In the genomic region with DNA sequence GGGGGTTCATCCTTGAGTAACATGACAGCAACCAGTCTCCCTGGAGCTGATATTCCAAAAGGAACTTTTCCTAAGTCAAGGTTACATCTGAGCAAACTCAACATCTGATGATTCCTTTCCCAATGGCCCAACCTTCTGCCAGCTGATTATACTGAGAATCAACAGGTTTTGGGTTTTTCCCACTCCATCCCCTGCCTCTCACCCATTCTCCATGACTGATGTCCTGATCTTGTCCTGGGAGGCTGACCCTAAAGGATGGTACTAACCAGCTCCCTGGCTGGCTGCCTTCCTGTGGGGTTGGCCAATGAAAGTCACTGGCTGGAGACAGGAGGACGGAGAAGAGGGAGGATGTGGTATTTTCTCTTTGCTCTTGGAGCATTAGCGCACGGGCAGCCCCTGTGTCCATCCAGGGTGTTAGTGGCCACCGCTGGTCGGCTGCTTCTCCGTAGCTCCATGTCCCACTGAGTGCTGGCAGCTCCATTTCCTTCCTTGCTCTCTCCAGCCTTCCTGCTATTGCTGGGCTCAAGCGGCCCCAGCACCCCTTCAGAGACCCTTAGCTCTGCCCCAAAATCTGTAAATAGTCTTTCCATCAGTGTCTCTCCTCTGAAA, we compare ENCODE assay signal across 28 cellular contexts.
DNase-seq lines count a peak whose midpoint lies in the region; ATAC-seq and TF ChIP-seq lines count a peak whose summit lies in the region.
"Had no signal": no experiment of that assay in that cellular context is flagged by ENCODE, and none has a peak within 500 bp of the region (broad histone marks: within the 10 kb centered on the region; RNA-seq: fewer than 3 reads in every experiment).

No MANE protein-coding gene starts in this region.

- H3K27me3 Mint-ChIP-seq in dendritic cell treated with granulocyte-macrophage colony-stimulating factor and Interleukin-4, amounts not matched to agents 40 ng/mL and 50 ng/mL, for 4 days = peaks cover 5% of the 10 kb centered on the region
- H3K27me3 Mint-ChIP-seq in neural progenitor cell (ENCODE audit: insufficient read depth, low read depth) = no peaks in the 10 kb centered on the region
- H3K27me3 Mint-ChIP-seq: B cell had no signal

- peak overlapping the region; percentile 25; the same call in 1 of the 2 replicates for H3K4me3 ChIP-seq in OCI-LY3 (ENCODE audit: low read length)
- no peak overlapping the region for H3K4me3 ChIP-seq in neural progenitor cell
- H3K4me3 ChIP-seq: GM23338 had no signal

- no peaks in the 10 kb centered on the region for H3F3A ChIP-seq in neural progenitor cell (ENCODE audit: low read depth)

- no peaks in the 10 kb centered on the region for H3K9me3 Mint-ChIP-seq in dendritic cell treated with granulocyte-macrophage colony-stimulating factor and Interleukin-4, amounts not matched to agents 40 ng/mL and 50 ng/mL, for 4 days
- peaks cover 13% of the 10 kb centered on the region for H3K9me3 Mint-ChIP-seq in neural progenitor cell
- H3K9me3 Mint-ChIP-seq: CD8-positive, alpha-beta T cell; H9; HFFc6 had no signal

- H2AFZ ChIP-seq in OCI-LY3 (ENCODE audit: low read depth, low read length) = no peak overlapping the region
- H2AFZ ChIP-seq in neural progenitor cell (replicated peaks) = no peak overlapping the region
- H2AFZ ChIP-seq: GM23338 had no signal

- H3K9ac ChIP-seq in OCI-LY3 (ENCODE audit: low read length) (no peak overlapping the region), neural progenitor cell (no peak overlapping the region)

- H3K36me3 Mint-ChIP-seq in dendritic cell treated with granulocyte-macrophage colony-stimulating factor and Interleukin-4, amounts not matched to agents 40 ng/mL and 50 ng/mL, for 4 days (ENCODE audit: low read depth) = peaks cover 14% of the 10 kb centered on the region
- no peaks in the 10 kb centered on the region for H3K36me3 Mint-ChIP-seq in neural progenitor cell
- H3K36me3 Mint-ChIP-seq: CD8-positive, alpha-beta T cell had no signal

- DNase-seq in neural progenitor cell (ENCODE audit: low spot score) (no peak), DMS153 treated with DMSO at 0.1 percent for 48 hours (lab: John Stamatoyannopoulos, UW; ENCODE audit: unreplicated experiment) (no peak)
- no peak for DNase-seq in activated T-cell treated with anti-CD3 and anti-CD28 coated beads, Interleukin-2, amount 50 U/mL, for 1 hour
- DNase-seq: Caco-2; CD8-positive, alpha-beta T cell; DMS79; EL; GDM1; H9; HFFc6; KG1; MM.1S; NCI-H1417; NCI-H1694; NCI-H2029 treated with DMSO at 0.1 percent for 48 hours; NCI-H446 treated with DMSO at 0.1 percent for 48 hours; NCI-H526; NCI-H82; SHP77 had no signal

- ATAC-seq in GM21381 (IDR thresholded peaks at IDR 0.05; ENCODE audit: unreplicated experiment) (no peak), GM18511 (IDR thresholded peaks at IDR 0.05; ENCODE audit: unreplicated experiment) (no peak)
- ATAC-seq: CD8-positive, alpha-beta T cell; GM23338; Panc1 had no signal

- TF ChIP-seq CTCF in OCI-LY3 (IDR thresholded peaks at IDR 0.05; ENCODE audit: low read depth, low read length) (no peak), neural progenitor cell (IDR thresholded peaks at IDR 0.05) (no peak)

- intact Hi-C loops in dendritic cell treated with granulocyte-macrophage colony-stimulating factor and Interleukin-4, amounts not matched to agents 40 ng/mL and 50 ng/mL, for 4 days (cut with micrococcal nuclease) = no loop called here

- H3K4me2 ChIP-seq in OCI-LY3 (ENCODE audit: low read length) = peak overlapping the region; percentile 52
- no peak overlapping the region for H3K4me2 ChIP-seq in neural progenitor cell
- H3K4me2 ChIP-seq: GM23338 had no signal

- H3K4me3 Mint-ChIP-seq in dendritic cell treated with granulocyte-macrophage colony-stimulating factor and Interleukin-4, amounts not matched to agents 40 ng/mL and 50 ng/mL, for 4 days = no peak overlapping the region
- no peak overlapping the region for H3K4me3 Mint-ChIP-seq in neural progenitor cell
- H3K4me3 Mint-ChIP-seq: B cell; CD8-positive, alpha-beta T cell; GM23338; H9; HFFc6 had no signal

- H4K20me1 ChIP-seq in OCI-LY3 (ENCODE audit: insufficient read depth, low read length) (no peaks in the 10 kb centered on the region), neural progenitor cell (ENCODE audit: low read depth) (no peaks in the 10 kb centered on the region)

- H3K27ac ChIP-seq in OCI-LY3 (ENCODE audit: low read length) = no peak overlapping the region
- no peak overlapping the region for H3K27ac ChIP-seq in neural progenitor cell
- H3K27ac ChIP-seq: C4-2B, RWPE1 had no signal

- H3K27me3 ChIP-seq in OCI-LY3 (ENCODE audit: low read depth, low read length) = no peaks in the 10 kb centered on the region
- no peaks in the 10 kb centered on the region for H3K27me3 ChIP-seq in neural progenitor cell

- no peaks in the 10 kb centered on the region for H3K79me2 ChIP-seq in OCI-LY3 (ENCODE audit: low read length)
- no peaks in the 10 kb centered on the region for H3K79me2 ChIP-seq in neural progenitor cell (ENCODE audit: low read depth)

- no peaks in the 10 kb centered on the region for H3K9me3 ChIP-seq in OCI-LY3 (ENCODE audit: insufficient read depth, low read length)
- no peaks in the 10 kb centered on the region for H3K9me3 ChIP-seq in neural progenitor cell (ENCODE audit: low read depth)
- H3K9me3 ChIP-seq: Caco-2 had no signal

- peak overlapping the region; percentile 56 for H3K27ac Mint-ChIP-seq in dendritic cell treated with granulocyte-macrophage colony-stimulating factor and Interleukin-4, amounts not matched to agents 40 ng/mL and 50 ng/mL, for 4 days
- H3K27ac Mint-ChIP-seq in neural progenitor cell = peak overlapping the region; percentile 29
- H3K27ac Mint-ChIP-seq: B cell; CD8-positive, alpha-beta T cell; GM23338; HFFc6 had no signal

- H3K36me3 ChIP-seq in OCI-LY3 (replicated peaks; ENCODE audit: low read depth, low read length) = no peaks in the 10 kb centered on the region
- H3K36me3 ChIP-seq in neural progenitor cell = no peaks in the 10 kb centered on the region

- H3K4me1 ChIP-seq in OCI-LY3 (ENCODE audit: low read length) (peaks cover 60% of the 10 kb centered on the region), neural progenitor cell (peaks cover 4% of the 10 kb centered on the region)

- H3K4me1 Mint-ChIP-seq in dendritic cell treated with granulocyte-macrophage colony-stimulating factor and Interleukin-4, amounts not matched to agents 40 ng/mL and 50 ng/mL, for 4 days (ENCODE audit: low read depth) = peaks cover 57% of the 10 kb centered on the region
- H3K4me1 Mint-ChIP-seq in neural progenitor cell = peaks cover 39% of the 10 kb centered on the region
